ENCODE assay signal across 1 cellular context in genomic region chr5:176364765-176365662, GRCh38.
TF ChIP-seq lines count a peak whose summit lies in the region.

TSS of gene ARL10 (plus strand) at chr5:176365487. CDS start at chr5:176365564, 77 bp downstream.

TF ChIP-seq in GM12878, 131 proteins besides CTCF, POLR2A, EP300 and RAD21 (continued from another document):
- peak; percentile 26; the same call in 1 of the 2 replicates for TF ChIP-seq ZBTB40 (IDR thresholded peaks at IDR 0.05; ENCODE audit: borderline replicate concordance)
- TF ChIP-seq SP1 (IDR thresholded peaks at IDR 0.05; ENCODE audit: low read depth, low read length) = no peak
- TF ChIP-seq TAF1 (IDR thresholded peaks at IDR 0.05; ENCODE audit: borderline replicate concordance, low read depth, low read length) = 0 out of 2 replicates have a peak, but pooled peaks have one; percentile 22
- TF ChIP-seq MYB (IDR thresholded peaks at IDR 0.05; ENCODE audit: borderline replicate concordance, low read depth, low read length) = no peak
- TF ChIP-seq CHD2 (IDR thresholded peaks at IDR 0.05; ENCODE audit: borderline replicate concordance, low read depth, low read length) = 0 out of 2 replicates have a peak, but pooled peaks have one; percentile 11
- TF ChIP-seq EGR1 (IDR thresholded peaks at IDR 0.05; ENCODE audit: borderline replicate concordance in 1 of 2, low read depth in 2 of 2, low read length in 2 of 2) = peak in 1 of 2 experiments; percentile 88; a peak in 2 of 3 replicates
- TF ChIP-seq ZNF24 (IDR thresholded peaks at IDR 0.05) = 0 out of 2 replicates have a peak, but pooled peaks have one; percentile 11
- TF ChIP-seq NFXL1 (IDR thresholded peaks at IDR 0.05; ENCODE audit: borderline replicate concordance) = no peak
- no peak for TF ChIP-seq RELA (IDR thresholded peaks at IDR 0.05; ENCODE audit: borderline replicate concordance, partially characterized antibody)
- no peak for TF ChIP-seq ZNF207 (IDR thresholded peaks at IDR 0.05; ENCODE audit: borderline replicate concordance)
- TF ChIP-seq CREB1 (IDR thresholded peaks at IDR 0.05; ENCODE audit: low read depth) = peak; percentile 45; the same call in 1 of the 2 replicates
- peak; percentile 83 for TF ChIP-seq LARP7 (IDR thresholded peaks at IDR 0.05)
- TF ChIP-seq BACH1 (IDR thresholded peaks at IDR 0.05; ENCODE audit: borderline replicate concordance) = peak; percentile 69; the same call in 1 of the 2 replicates
- 0 out of 4 replicates have a peak, but pooled peaks of 1 of the 2 experiments have one; percentile 28 for TF ChIP-seq SRF (IDR thresholded peaks at IDR 0.05; ENCODE audit: low read depth in 2 of 2, low read length in 2 of 2)
- TF ChIP-seq GATAD2B (conservative IDR thresholded peaks at IDR 0.05; ENCODE audit: low read depth) = peak; percentile 71; the same call in 1 of the 2 replicates
- TF ChIP-seq STAT1 (conservative IDR thresholded peaks at IDR 0.05) = 0 out of 2 replicates have a peak, but pooled peaks have one; percentile 37
- TF ChIP-seq YY1 (IDR thresholded peaks at IDR 0.05; ENCODE audit: low read depth, low read length) = peak; percentile 82
- TF ChIP-seq TCF12 (IDR thresholded peaks at IDR 0.05; ENCODE audit: low read depth, low read length) = 0 out of 2 replicates have a peak, but pooled peaks have one; percentile 51
- TF ChIP-seq NR2C1 (IDR thresholded peaks at IDR 0.05) = peak; percentile 50
- no peak for TF ChIP-seq SUZ12 (IDR thresholded peaks at IDR 0.05; ENCODE audit: unreplicated experiment)
TF ChIP-seq in GM12878: peak in this region for 22.
